In genomic region chr1:233080286-233080685, GRCh38 we compare ENCODE assay signal across 6 cellular contexts.
"Had no signal": no experiment of that assay in that cellular context is flagged by ENCODE, and none has a peak within 500 bp of the region (broad histone marks: within the 10 kb centered on the region; RNA-seq: fewer than 3 reads in every experiment).

No MANE protein-coding gene starts in this region.

- H3K4me3 ChIP-seq: HAP-1 had no signal

- ATAC-seq: HCT116, HepG2 had no signal

- H3K4me3 Mint-ChIP-seq: IgD-negative memory B cell had no signal

- H3K36me3 ChIP-seq: HAP-1 had no signal

- H3K27me3 Mint-ChIP-seq: IgD-negative memory B cell had no signal

- H3K9me3 ChIP-seq: HAP-1 had no signal

- DNase-seq: GOT3, KBM-7 had no signal

- H3K4me1 ChIP-seq: HAP-1 had no signal
